ENCODE assay signal across 15 cellular contexts in the genomic region with DNA sequence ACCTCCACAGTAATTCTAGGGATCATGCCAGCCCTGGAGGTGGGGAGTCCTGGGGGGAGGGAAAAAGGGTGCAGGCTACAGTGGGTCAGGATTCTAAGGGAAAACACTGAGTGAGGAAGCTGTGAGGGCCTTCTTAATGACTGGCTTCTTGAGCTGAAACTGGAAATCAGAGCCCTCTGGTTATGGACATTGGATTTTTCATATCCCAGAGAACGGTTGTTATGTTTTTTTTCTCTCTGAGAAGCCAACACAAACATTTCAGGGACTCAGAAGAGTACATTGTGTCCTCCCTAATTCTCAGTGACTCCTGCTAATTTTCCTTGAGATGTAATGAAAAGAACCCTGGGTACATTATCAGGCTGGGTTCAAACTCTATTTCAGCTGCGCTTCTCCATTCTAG.
DNase-seq lines count a peak whose midpoint lies in the region; ATAC-seq and TF ChIP-seq lines count a peak whose summit lies in the region.
"Had no signal": no experiment of that assay in that cellular context is flagged by ENCODE, and none has a peak within 500 bp of the region (broad histone marks: within the 10 kb centered on the region; RNA-seq: fewer than 3 reads in every experiment).

No MANE protein-coding gene starts in this region.

- no peak overlapping the region for H2AK5ac ChIP-seq in H9 (ENCODE audit: insufficient read length, low read length)

- H3K27ac ChIP-seq in H9 (ENCODE audit: insufficient read length, low read depth, low read length) (peak overlapping the region; percentile 66), ascending aorta (peak overlapping the region; percentile 28 to 45), right cardiac atrium (ENCODE audit: low read length) (peak overlapping the region; percentile 72), osteoblast (ENCODE audit: low read depth, low read length) (no peak overlapping the region)

- no peak overlapping the region for H3K23ac ChIP-seq in H9 (ENCODE audit: insufficient read length, low read depth, low read length)

- H4K20me1 ChIP-seq in H9 (ENCODE audit: control insufficient read depth, insufficient read depth, insufficient read length) = no peaks in the 10 kb centered on the region
- no peaks in the 10 kb centered on the region for H4K20me1 ChIP-seq in osteoblast (ENCODE audit: insufficient read depth, low read length)

- peaks cover 0 to 7% of the 10 kb centered on the region in 2 experiments; a peak in 4 of 5 replicates for H3K9me3 Mint-ChIP-seq in H9
- H3K9me3 Mint-ChIP-seq: HFFc6, natural killer cell had no signal

- no peak overlapping the region for H4K5ac ChIP-seq in H9 (ENCODE audit: insufficient read length, low read depth, low read length)

- H3K9me3 ChIP-seq in H9 (ENCODE audit: control insufficient read depth, low read depth, low read length) (no peaks in the 10 kb centered on the region), ascending aorta (no peaks in the 10 kb centered on the region), right cardiac atrium (ENCODE audit: control insufficient read depth, low read length) (no peaks in the 10 kb centered on the region), skeletal muscle satellite cell (replicated peaks; ENCODE audit: low read length) (no peaks in the 10 kb centered on the region), osteoblast (ENCODE audit: low read depth, low read length) (no peaks in the 10 kb centered on the region)

- no peak overlapping the region for H3K14ac ChIP-seq in H9 (ENCODE audit: insufficient read depth, low read length)

- H2AFZ ChIP-seq in H9 (ENCODE audit: low read length) = no peak overlapping the region
- no peak overlapping the region for H2AFZ ChIP-seq in osteoblast (ENCODE audit: low read length)

- no peak overlapping the region for H2BK15ac ChIP-seq in H9 (ENCODE audit: low read depth, low read length)

- intact Hi-C loops in ascending aorta (cut with DNase I) (loop anchor here (5.0 kb wide), 2 partner anchors 73 to 128 kb away; no protein-coding TSS in a partner anchor), right cardiac atrium (cut with DNase I) (no loop called here)

- no peaks in the 10 kb centered on the region for H3K79me1 ChIP-seq in H9 (ENCODE audit: insufficient read depth, low read depth, low read length, poor library complexity, severe bottlenecking)

- H3K4me1 Mint-ChIP-seq in H9 = peaks cover 66 to 68% of the 10 kb centered on the region in 2 experiments
- H3K4me1 Mint-ChIP-seq: CD4-positive, alpha-beta memory T cell; natural killer cell had no signal

- no peak overlapping the region for H3K4me3 Mint-ChIP-seq in H9
- H3K4me3 Mint-ChIP-seq: CD4-positive, alpha-beta memory T cell; HFFc6; natural killer cell had no signal

- H3K27me3 ChIP-seq in H9 (ENCODE audit: insufficient read depth, low read length) = no peaks in the 10 kb centered on the region
- H3K27me3 ChIP-seq in ascending aorta = no peaks in the 10 kb centered on the region
- no peaks in the 10 kb centered on the region for H3K27me3 ChIP-seq in right cardiac atrium (ENCODE audit: control insufficient read depth, insufficient read depth)
- H3K27me3 ChIP-seq in skeletal muscle satellite cell (ENCODE audit: control insufficient read depth, insufficient read depth, low read length) = no peaks in the 10 kb centered on the region
- no peaks in the 10 kb centered on the region for H3K27me3 ChIP-seq in osteoblast (ENCODE audit: insufficient read depth, low read length)

- no peak for TF ChIP-seq CTCF in H9 (conservative IDR thresholded peaks at IDR 0.05)
- TF ChIP-seq CTCF in ascending aorta (IDR thresholded peaks at IDR 0.05) = no peak
- no peak for TF ChIP-seq CTCF in osteoblast (IDR thresholded peaks at IDR 0.05; ENCODE audit: extremely low read depth, low read depth, low read length)

- no peak overlapping the region for H3K56ac ChIP-seq in H9 (ENCODE audit: insufficient read length, low read depth, low read length)

- H3K4me1 ChIP-seq in H9 (ENCODE audit: insufficient read depth, low read length) (peaks cover 14% of the 10 kb centered on the region; the same call in 1 of the 2 replicates), ascending aorta (peaks cover 0 to 3% of the 10 kb centered on the region in 2 donors), right cardiac atrium (ENCODE audit: control insufficient read depth, insufficient read depth, low read length) (no peaks in the 10 kb centered on the region), skeletal muscle satellite cell (ENCODE audit: control insufficient read depth, insufficient read depth, low read length) (peaks cover 24% of the 10 kb centered on the region), osteoblast (ENCODE audit: insufficient read depth, low read length) (peaks cover 2% of the 10 kb centered on the region)

- H3K27me3 Mint-ChIP-seq in H9 (ENCODE audit: low read depth) = no peaks in the 10 kb centered on the region

- WGBS in H9 (ENCODE audit: extremely low coverage, insufficient read length, low lambda C conversion rate) = no CpG with 5 or more reads among the region's 2 CpGs
- WGBS in right cardiac atrium = 53% methylated on average over 2 of the region's 2 CpGs

- peak; percentile 57 to 76 for ATAC-seq in right cardiac atrium
- ATAC-seq in GM19455 (IDR thresholded peaks at IDR 0.05; ENCODE audit: unreplicated experiment) = no peak
- ATAC-seq: natural killer cell had no signal

- peak overlapping the region; percentile 75 for H2BK12ac ChIP-seq in H9 (ENCODE audit: insufficient read length, low read depth, low read length)

- H3K9ac ChIP-seq in H9 (ENCODE audit: extremely low read depth, insufficient read length, low read length) (no peak overlapping the region), skeletal muscle satellite cell (ENCODE audit: low read depth, low read length) (peak overlapping the region; percentile 30)

- H3K4me3 ChIP-seq in ascending aorta (no peak overlapping the region), right cardiac atrium (ENCODE audit: low read length) (no peak overlapping the region), skeletal muscle satellite cell (ENCODE audit: low read length) (no peak overlapping the region), osteoblast (ENCODE audit: insufficient read depth, low read length) (no peak overlapping the region)

- H2BK20ac ChIP-seq in H9 (ENCODE audit: low read depth, low read length, poor library complexity, severe bottlenecking) = peak overlapping the region; percentile 3

- no peaks in the 10 kb centered on the region for H3K23me2 ChIP-seq in H9 (ENCODE audit: insufficient read length, low read depth, low read length, poor library complexity, severe bottlenecking)

- H3K36me3 ChIP-seq in ascending aorta (no peaks in the 10 kb centered on the region), skeletal muscle satellite cell (ENCODE audit: insufficient read depth, low read length) (no peaks in the 10 kb centered on the region), osteoblast (ENCODE audit: insufficient read depth, low read length) (no peaks in the 10 kb centered on the region)

- no peak overlapping the region for H3K4me2 ChIP-seq in H9 (ENCODE audit: insufficient read depth, insufficient read length, low read length)
- H3K4me2 ChIP-seq in skeletal muscle satellite cell (ENCODE audit: low read length) = peak overlapping the region; percentile 60
- no peak overlapping the region for H3K4me2 ChIP-seq in osteoblast (ENCODE audit: insufficient read depth, low read length)

- no peak overlapping the region for H4K8ac ChIP-seq in H9 (replicated peaks; ENCODE audit: insufficient read length, low read depth, low read length)

- no peak for DNase-seq in H9
- no peak for DNase-seq in ascending aorta (ENCODE audit: low spot score in 2 of 2)
- no peak for DNase-seq in right cardiac atrium
- DNase-seq in H4 (ENCODE audit: low spot score) = no peak
- no peak for DNase-seq in osteoblast (ENCODE audit: insufficient read length, low spot score, missing footprints)
- no peak for DNase-seq in NCI-H526 (lab: John Stamatoyannopoulos, UW)
- DNase-seq: activated CD4-positive, alpha-beta T cell treated with anti-CD3 and anti-CD28 coated beads, Interleukin-2, amount 50 U/mL, for 4 hours; activated effector memory CD4-positive, alpha-beta T cell treated with anti-CD3 and anti-CD28 coated beads, Interleukin-2, amount 50 U/mL, for 16 hours; CD4-positive, alpha-beta memory T cell; KBM-7; natural killer cell; T-helper 1 cell had no signal

- H3K18ac ChIP-seq in H9 (ENCODE audit: insufficient read length, low read depth, low read length) = peak overlapping the region; percentile 64

- no peak overlapping the region for H2BK120ac ChIP-seq in H9 (ENCODE audit: low read depth, low read length, poor library complexity, severe bottlenecking)

- H4K91ac ChIP-seq in H9 (ENCODE audit: insufficient read length, low read depth, low read length) = no peak overlapping the region

- H2BK5ac ChIP-seq in H9 (ENCODE audit: insufficient read length, low read length) = no peak overlapping the region

- peaks cover 0 to 7% (median 6%) of the 10 kb centered on the region in 3 experiments; a peak in 4 of 7 replicates for H3K36me3 Mint-ChIP-seq in H9 (ENCODE audit: insufficient read depth in 1 of 3, low read depth in 3 of 3)
- H3K36me3 Mint-ChIP-seq: natural killer cell had no signal

- H3T11ph ChIP-seq in H9 (ENCODE audit: low read length) = no peak overlapping the region

- H3K79me2 ChIP-seq in H9 (ENCODE audit: insufficient read depth, low read length) (no peaks in the 10 kb centered on the region), osteoblast (ENCODE audit: insufficient read depth, low read length) (no peaks in the 10 kb centered on the region)

- H3K27ac Mint-ChIP-seq in H9 = peak overlapping the region; percentile 80 to 97 (median 96)
- H3K27ac Mint-ChIP-seq: CD4-positive, alpha-beta memory T cell; HFFc6; natural killer cell had no signal

- no peak overlapping the region for H3K4ac ChIP-seq in H9 (ENCODE audit: low read depth, low read length)
